Comparison of ENCODE assay signal across 32 cellular contexts in genomic region chr15:77178421-77178820, GRCh38.
"Had no signal": no experiment of that assay in that cellular context is flagged by ENCODE, and none has a peak within 500 bp of the region (broad histone marks: within the 10 kb centered on the region; RNA-seq: fewer than 3 reads in every experiment).

No MANE protein-coding gene starts in this region.

- FAIRE-seq: pancreas had no signal

- H3K4me1 ChIP-seq: adrenal gland, ascending aorta, foreskin keratinocyte, prostate gland, sigmoid colon, thyroid gland had no signal

- DNase-seq: activated CD4-positive, alpha-beta T cell treated with anti-CD3 and anti-CD28 coated beads for 48 hours; activated CD4-positive, alpha-beta T cell treated with anti-CD3 and anti-CD28 coated beads, Interleukin-2, amount 50 U/mL, for 48 hours; activated CD8-positive, alpha-beta memory T cell treated with anti-CD3 and anti-CD28 coated beads for 24 hours; activated effector memory CD4-positive, alpha-beta T cell treated with Interleukin-2 at 50 U/mL for 16 hours; activated naive CD4-positive, alpha-beta T cell treated with Interleukin-2 at 50 U/mL for 16 hours; activated naive CD8-positive, alpha-beta T cell treated with anti-CD3 and anti-CD28 coated beads for 36 hours; adrenal gland; cerebellar nuclear complex; cortex of kidney; foreskin keratinocyte; heart left ventricle; hypothalamus; lower lobe of right lung; mesenchymal stem cell; nucleus accumbens; pancreas; retina; sigmoid colon; stimulated activated CD4-positive, alpha-beta T cell treated with anti-CD3 and anti-CD28 coated beads, Interleukin-2, amount 100 ng/mL, for 48 hours; stomach; T-helper 17 cell; T1000; thyroid gland; upper lobe of left lung; WERI-Rb-1 had no signal

- H3K27me3 ChIP-seq: adrenal gland, ascending aorta, cardiac muscle cell, foreskin keratinocyte, heart left ventricle, pancreas, sigmoid colon, stomach, thyroid gland, upper lobe of left lung, vagina had no signal

- H3K36me3 ChIP-seq: adrenal gland, ascending aorta, cardiac muscle cell, pancreas, prostate gland, thyroid gland, WERI-Rb-1 had no signal

- H3K9me3 Mint-ChIP-seq: activated naive CD8-positive, alpha-beta T cell treated with anti-CD3 and anti-CD28 coated beads for 36 hours had no signal

- H3K4me3 Mint-ChIP-seq: activated naive CD8-positive, alpha-beta T cell treated with anti-CD3 and anti-CD28 coated beads for 36 hours; brain had no signal

- H3K4me3 ChIP-seq: adrenal gland, ascending aorta, cardiac muscle cell, heart left ventricle, lower lobe of right lung, pancreas, prostate gland, sigmoid colon, stomach, thyroid gland, upper lobe of left lung, vagina had no signal

- H3K27ac ChIP-seq: adrenal gland, ascending aorta, foreskin keratinocyte, heart left ventricle, lower lobe of right lung, pancreas, prostate gland, sigmoid colon, stomach, thyroid gland, vagina, WERI-Rb-1 had no signal

- H3K9me3 ChIP-seq: adrenal gland, ascending aorta, heart left ventricle, lower lobe of right lung, pancreas, prostate gland, sigmoid colon, stomach, thyroid gland, upper lobe of left lung, vagina had no signal

- H3K27me3 Mint-ChIP-seq: activated naive CD8-positive, alpha-beta T cell treated with anti-CD3 and anti-CD28 coated beads for 36 hours; brain; T-helper 17 cell had no signal

- ATAC-seq: esophagus mucosa, foreskin keratinocyte, left lobe of liver, T-helper 17 cell had no signal

- H3K27ac Mint-ChIP-seq: brain had no signal
